16 cellular contexts compared by ENCODE assay signal in genomic region chr5:122501087-122501435, GRCh38.
DNase-seq lines count a peak whose midpoint lies in the region; ATAC-seq, FAIRE-seq and TF ChIP-seq lines count a peak whose summit lies in the region.
"Had no signal": no experiment of that assay in that cellular context is flagged by ENCODE, and none has a peak within 500 bp of the region (broad histone marks: within the 10 kb centered on the region; RNA-seq: fewer than 3 reads in every experiment).

No MANE protein-coding gene starts in this region.

- H3K4me3 Mint-ChIP-seq in H9 (no peak overlapping the region), astrocyte (ENCODE audit: unreplicated experiment) (no peak overlapping the region)
- no peak overlapping the region for H3K4me3 Mint-ChIP-seq in CD8-positive, alpha-beta memory T cell

- H3K4me1 Mint-ChIP-seq in H9 (peaks cover 25 to 29% of the 10 kb centered on the region in 2 experiments), astrocyte (ENCODE audit: low read depth, unreplicated experiment) (no peaks in the 10 kb centered on the region)
- H3K4me1 Mint-ChIP-seq in CD8-positive, alpha-beta memory T cell = no peaks in the 10 kb centered on the region

- no peak overlapping the region for H2AK5ac ChIP-seq in H9 (ENCODE audit: insufficient read length, low read length)

- H3K18ac ChIP-seq in H9 (ENCODE audit: insufficient read length, low read depth, low read length) = no peak overlapping the region

- POLR2A ChIA-PET in CD8-positive, alpha-beta memory T cell (lab: Charles Lee) = no interaction called here

- H3K4me1 ChIP-seq in H9 (ENCODE audit: insufficient read depth, low read length) = no peaks in the 10 kb centered on the region
- H3K4me1 ChIP-seq in astrocyte (ENCODE audit: insufficient read depth, low read length) = no peaks in the 10 kb centered on the region
- H3K4me1 ChIP-seq in CD8-positive, alpha-beta memory T cell (ENCODE audit: insufficient read depth, low read length) = no peaks in the 10 kb centered on the region

- H4K91ac ChIP-seq in H9 (ENCODE audit: insufficient read length, low read depth, low read length) = no peak overlapping the region

- H3K27me3 ChIP-seq in H9 (ENCODE audit: insufficient read depth, low read length) (no peaks in the 10 kb centered on the region), astrocyte (ENCODE audit: insufficient read depth, low read length) (peaks cover 2% of the 10 kb centered on the region)
- no peaks in the 10 kb centered on the region for H3K27me3 ChIP-seq in CD8-positive, alpha-beta memory T cell (ENCODE audit: insufficient read depth, low read length, poor library complexity, severe bottlenecking)
- H3K27me3 ChIP-seq: tibial nerve had no signal

- H3K79me1 ChIP-seq in H9 (ENCODE audit: insufficient read depth, low read depth, low read length, poor library complexity, severe bottlenecking) = no peaks in the 10 kb centered on the region

- ATAC-seq in left cardiac atrium (peak; percentile 78 to 79), sciatic nerve (peak; percentile 90), GM18909 (IDR thresholded peaks at IDR 0.05; ENCODE audit: poor library complexity, unreplicated experiment) (no peak)

- H3K36me3 ChIP-seq in astrocyte (ENCODE audit: insufficient read depth, low read length) = no peaks in the 10 kb centered on the region
- H3K36me3 ChIP-seq in CD8-positive, alpha-beta memory T cell (ENCODE audit: insufficient read depth, low read length) = no peaks in the 10 kb centered on the region
- H3K36me3 ChIP-seq: tibial nerve, WERI-Rb-1 had no signal

- no peak overlapping the region for H3K9ac ChIP-seq in H9 (ENCODE audit: extremely low read depth, insufficient read length, low read length)
- H3K9ac ChIP-seq in astrocyte (ENCODE audit: low read length) = peak overlapping the region; percentile 44

- H4K20me1 ChIP-seq in H9 (ENCODE audit: control insufficient read depth, insufficient read depth, insufficient read length) (no peaks in the 10 kb centered on the region), astrocyte (ENCODE audit: insufficient read depth, low read length) (no peaks in the 10 kb centered on the region)

- H3K4me2 ChIP-seq in H9 (ENCODE audit: insufficient read depth, insufficient read length, low read length) = no peak overlapping the region
- peak overlapping the region; percentile 74 for H3K4me2 ChIP-seq in astrocyte (ENCODE audit: low read length)

- WGBS in H9 (ENCODE audit: extremely low coverage, insufficient read length, low lambda C conversion rate) = no CpG with 5 or more reads among the region's 2 CpGs

- no peaks in the 10 kb centered on the region for H3K36me3 Mint-ChIP-seq in H9 (ENCODE audit: insufficient read depth in 1 of 3, low read depth in 3 of 3)
- H3K36me3 Mint-ChIP-seq in astrocyte (ENCODE audit: low read depth, unreplicated experiment) = no peaks in the 10 kb centered on the region
- H3K36me3 Mint-ChIP-seq in CD8-positive, alpha-beta memory T cell = no peaks in the 10 kb centered on the region

- no peak overlapping the region for H3K4me3 ChIP-seq in astrocyte (ENCODE audit: insufficient read depth, low read depth, low read length)
- H3K4me3 ChIP-seq in CD8-positive, alpha-beta memory T cell (ENCODE audit: low read length) = no peak overlapping the region

- H3K9me3 ChIP-seq in H9 (ENCODE audit: control insufficient read depth, low read depth, low read length) (no peaks in the 10 kb centered on the region), astrocyte (ENCODE audit: insufficient read depth, low read depth, low read length) (no peaks in the 10 kb centered on the region)
- no peaks in the 10 kb centered on the region for H3K9me3 ChIP-seq in CD8-positive, alpha-beta memory T cell (ENCODE audit: low read length)
- H3K9me3 ChIP-seq: tibial nerve had no signal

- no peak overlapping the region for H3K14ac ChIP-seq in H9 (ENCODE audit: insufficient read depth, low read length)

- H3K9me3 Mint-ChIP-seq in H9 (no peaks in the 10 kb centered on the region), astrocyte (ENCODE audit: unreplicated experiment) (no peaks in the 10 kb centered on the region)
- H3K9me3 Mint-ChIP-seq in CD8-positive, alpha-beta memory T cell = peaks cover 0 to 1% (median 0%) of the 10 kb centered on the region in 5 donors

- CTCF ChIA-PET in CD8-positive, alpha-beta memory T cell (lab: Charles Lee) = no interaction called here

- H2BK12ac ChIP-seq in H9 (ENCODE audit: insufficient read length, low read depth, low read length) = no peak overlapping the region

- no peak for FAIRE-seq in astrocyte (lab: Jason Lieb, UNC)
- FAIRE-seq: colon, HTR-8/SVneo had no signal

- H3K56ac ChIP-seq in H9 (ENCODE audit: insufficient read length, low read depth, low read length) = no peak overlapping the region

- H2BK120ac ChIP-seq in H9 (ENCODE audit: low read depth, low read length, poor library complexity, severe bottlenecking) = no peak overlapping the region

- H2BK20ac ChIP-seq in H9 (ENCODE audit: low read depth, low read length, poor library complexity, severe bottlenecking) = no peak overlapping the region

- H3K23ac ChIP-seq in H9 (ENCODE audit: insufficient read length, low read depth, low read length) = no peak overlapping the region

- no peak for DNase-seq in H9
- no peak for DNase-seq in astrocyte (ENCODE audit: low read depth)
- no peak for DNase-seq in left cardiac atrium
- DNase-seq in sciatic nerve (ENCODE audit: low spot score) = no peak
- no peak for DNase-seq in SHP77 treated with DMSO at 0.1 percent for 48 hours (lab: John Stamatoyannopoulos, UW)
- DNase-seq in NCI-H2081 (lab: John Stamatoyannopoulos, UW) = no peak
- no peak for DNase-seq in CD8-positive, alpha-beta memory T cell
- DNase-seq: activated naive CD4-positive, alpha-beta T cell treated with anti-CD3 and anti-CD28 coated beads, Interleukin-2, amount 50 U/mL, for 16 hours; AML-193; DND-41; NK-92 treated with Interleukin-12 subunit alpha and Interleukin-12 subunit beta, amount 100 ng/mL, for 24 hours had no signal

- H2AFZ ChIP-seq in H9 (ENCODE audit: low read length) (peak overlapping the region; percentile 91), astrocyte (ENCODE audit: low read depth, low read length) (peak overlapping the region; percentile 57)

- no peak overlapping the region for H3K27ac ChIP-seq in H9 (ENCODE audit: insufficient read length, low read depth, low read length)
- H3K27ac ChIP-seq in astrocyte (ENCODE audit: low read depth, low read length) = no peak overlapping the region
- no peak overlapping the region for H3K27ac ChIP-seq in CD8-positive, alpha-beta memory T cell (ENCODE audit: low read depth, low read length)
- H3K27ac ChIP-seq: WERI-Rb-1 had no signal

- TF ChIP-seq CTCF in H9 (conservative IDR thresholded peaks at IDR 0.05) (no peak), astrocyte (IDR thresholded peaks at IDR 0.05; ENCODE audit: insufficient read depth, low read depth, low read length) (no peak)

- no peak overlapping the region for H4K5ac ChIP-seq in H9 (ENCODE audit: insufficient read length, low read depth, low read length)

- H2BK5ac ChIP-seq in H9 (ENCODE audit: insufficient read length, low read length) = no peak overlapping the region

- H3K27ac Mint-ChIP-seq in H9 (peak overlapping the region in 2 of 3 experiments; percentile 7 to 28; a peak in 2 of 7 replicates), astrocyte (ENCODE audit: unreplicated experiment) (no peak overlapping the region)
- no peak overlapping the region for H3K27ac Mint-ChIP-seq in CD8-positive, alpha-beta memory T cell

- no peak overlapping the region for H2BK15ac ChIP-seq in H9 (ENCODE audit: low read depth, low read length)

- no peaks in the 10 kb centered on the region for H3K23me2 ChIP-seq in H9 (ENCODE audit: insufficient read length, low read depth, low read length, poor library complexity, severe bottlenecking)

- H3K27me3 Mint-ChIP-seq in H9 (ENCODE audit: low read depth) (no peaks in the 10 kb centered on the region), astrocyte (ENCODE audit: low read depth, unreplicated experiment) (no peaks in the 10 kb centered on the region)
- H3K27me3 Mint-ChIP-seq in CD8-positive, alpha-beta memory T cell = peaks cover 1 to 16% of the 10 kb centered on the region in 2 donors

- intact Hi-C loops in left cardiac atrium (cut with DNase I) (loop anchor here in 1 of 2 donors (5.0 kb wide), 1 partner anchor 341 kb away; no protein-coding TSS in a partner anchor), sciatic nerve (cut with DNase I) (no loop called here)

- H4K8ac ChIP-seq in H9 (replicated peaks; ENCODE audit: insufficient read length, low read depth, low read length) = no peak overlapping the region

- H3K4ac ChIP-seq in H9 (ENCODE audit: low read depth, low read length) = no peak overlapping the region

- no peak overlapping the region for H3T11ph ChIP-seq in H9 (ENCODE audit: low read length)

- H3K79me2 ChIP-seq in H9 (ENCODE audit: insufficient read depth, low read length) (no peaks in the 10 kb centered on the region), astrocyte (ENCODE audit: insufficient read depth, low read length) (no peaks in the 10 kb centered on the region)

Comparison
In these comparisons a context has a peak if more than half of its experiments do, and no peak if none do; other contexts are left out.
1. H3K27ac Mint-ChIP-seq: peak in H9 (2 of 3); none in astrocyte (single experiment) and CD8-positive, alpha-beta memory T cell (0 of 8).